Comparison of ENCODE assay signal across 18 cellular contexts in genomic region chrX:71632923-71633657, GRCh38. TPM values are rescaled to one million over a fixed set of nuclear protein-coding genes. Genes with fewer than 3 reads are reported as not detected.
A peak's percentile ranks its signal among the peaks of the same experiment; 100 is the strongest.
DNase-seq lines count a peak whose midpoint lies in the region; ATAC-seq, FAIRE-seq and TF ChIP-seq lines count a peak whose summit lies in the region.
"Had no signal": no experiment of that assay in that cellular context is flagged by ENCODE, and none has a peak within 500 bp of the region (broad histone marks: within the 10 kb centered on the region; RNA-seq: fewer than 3 reads in every experiment).

No MANE protein-coding gene starts in this region.

- no peaks in the 10 kb centered on the region for H3K36me3 Mint-ChIP-seq in natural killer cell treated with Interleukin-12 subunit alpha and Interleukin-12 subunit beta and Interleukin-15 and Interleukin-18, amount 100 ng/mL, for 72 hours
- H3K36me3 Mint-ChIP-seq in GM23338 (ENCODE audit: low read depth), result no peaks in the 10 kb centered on the region

- H3K27ac ChIP-seq in HepG2 (ENCODE audit: extremely low read length, insufficient read depth, low read length) (no peak overlapping the region), GM23338 (ENCODE audit: low read depth) (no peak overlapping the region)
- H3K27ac ChIP-seq: uterus had no signal

- BruUV-seq in HepG2 (replicated peaks; lab: Mats Ljungman, UMichigan), result no TSS peak

- DNase-seq in NCI-H2029 treated with DMSO at 0.1 percent for 48 hours (lab: John Stamatoyannopoulos, UW) (peak; percentile 64), HepG2 (ENCODE audit: low spot score) (no peak), GM23338 (ENCODE audit: low spot score) (no peak)
- DNase-seq in natural killer cell treated with Interleukin-12 subunit alpha and Interleukin-12 subunit beta and Interleukin-15 and Interleukin-18, amount 100 ng/mL, for 72 hours (ENCODE audit: low spot score), result no peak
- DNase-seq: dermis blood vessel endothelial cell, GF-D8, kidney glomerular epithelial cell, NCI-H446, uterus had no signal

- ATAC-seq in GM18520 (IDR thresholded peaks at IDR 0.05; ENCODE audit: unreplicated experiment) (peak; percentile 55), HG02678 (IDR thresholded peaks at IDR 0.05; ENCODE audit: unreplicated experiment) (peak; percentile 54), HepG2 (peak; percentile 41; the same call in 2 of the 3 replicates), HG03039 (IDR thresholded peaks at IDR 0.05; ENCODE audit: unreplicated experiment) (no peak), GM23338 (no peak), HG03095 (IDR thresholded peaks at IDR 0.05; ENCODE audit: unreplicated experiment) (no peak)
- no peak for ATAC-seq in natural killer cell treated with Interleukin-12 subunit alpha and Interleukin-12 subunit beta and Interleukin-15 and Interleukin-18, amount 100 ng/mL, for 72 hours

- no peaks in the 10 kb centered on the region for H3K9me2 ChIP-seq in GM23338 (ENCODE audit: insufficient read depth)

- peak overlapping the region; percentile 23; the same call in 1 of the 2 replicates for H3K4me2 ChIP-seq in HepG2 (ENCODE audit: low read depth, low read length)
- no peak overlapping the region for H3K4me2 ChIP-seq in GM23338

- peaks cover 0 to 5% of the 10 kb centered on the region in 2 donors for H3K27me3 Mint-ChIP-seq in natural killer cell treated with Interleukin-12 subunit alpha and Interleukin-12 subunit beta and Interleukin-15 and Interleukin-18, amount 100 ng/mL, for 72 hours
- H3K27me3 Mint-ChIP-seq in GM23338 (ENCODE audit: insufficient read depth, low read depth, poor library complexity), result peaks cover 2% of the 10 kb centered on the region

- no peaks in the 10 kb centered on the region for H3F3A ChIP-seq in GM23338 (replicated peaks; ENCODE audit: low read depth)

- peak; percentile 18 for FAIRE-seq in HepG2 (lab: Jason Lieb, UNC)
- FAIRE-seq: frontal cortex, TTC549 had no signal

- H3K4me1 Mint-ChIP-seq in natural killer cell treated with Interleukin-12 subunit alpha and Interleukin-12 subunit beta and Interleukin-15 and Interleukin-18, amount 100 ng/mL, for 72 hours (ENCODE audit: low read depth in 2 of 2), result no peaks in the 10 kb centered on the region
- no peaks in the 10 kb centered on the region for H3K4me1 Mint-ChIP-seq in GM23338
- H3K4me1 Mint-ChIP-seq: neural crest cell had no signal

- H2AFZ ChIP-seq in HepG2 (ENCODE audit: low read length), result no peak overlapping the region
- no peak overlapping the region for H2AFZ ChIP-seq in GM23338

- CTCF ChIA-PET in HepG2 (lab: Yijun Ruan, JAX; ENCODE audit: low intra/inter-chr PET ratio, low total read pairs), result no interaction called here

- H3K4me1 ChIP-seq in HepG2 (ENCODE audit: insufficient read depth, low read length) (peaks cover 43% of the 10 kb centered on the region), GM23338 (ENCODE audit: insufficient read depth) (no peaks in the 10 kb centered on the region)
- H3K4me1 ChIP-seq: uterus had no signal

- H3K4me3 Mint-ChIP-seq in natural killer cell treated with Interleukin-12 subunit alpha and Interleukin-12 subunit beta and Interleukin-15 and Interleukin-18, amount 100 ng/mL, for 72 hours, result no peak overlapping the region
- no peak overlapping the region for H3K4me3 Mint-ChIP-seq in GM23338
- H3K4me3 Mint-ChIP-seq: neural crest cell had no signal

- H3K27ac Mint-ChIP-seq in natural killer cell treated with Interleukin-12 subunit alpha and Interleukin-12 subunit beta and Interleukin-15 and Interleukin-18, amount 100 ng/mL, for 72 hours, result no peak overlapping the region
- H3K27ac Mint-ChIP-seq in GM23338, result no peak overlapping the region

- no peak for TF ChIP-seq RAD21 in HepG2 (CRISPR knock-in tag; IDR thresholded peaks at IDR 0.05)

- no peak for TF ChIP-seq EP300 in HepG2 (IDR thresholded peaks at IDR 0.05; ENCODE audit: low read depth in 2 of 2, low read length in 2 of 2)
- TF ChIP-seq EP300 in HepG2 (CRISPR knock-in tag; IDR thresholded peaks at IDR 0.05; ENCODE audit: borderline replicate concordance), result no peak

- no peaks in the 10 kb centered on the region for H3K9me3 ChIP-seq in HepG2 (ENCODE audit: low read length)
- H3K9me3 ChIP-seq: uterus had no signal

- no peak for TF ChIP-seq POLR2A in HepG2 (IDR thresholded peaks at IDR 0.05; ENCODE audit: insufficient read depth in 1 of 2, low read depth in 2 of 2, low read length in 2 of 2)

- no peaks in the 10 kb centered on the region for H4K20me1 ChIP-seq in HepG2 (ENCODE audit: insufficient read depth, low read length)
- no peaks in the 10 kb centered on the region for H4K20me1 ChIP-seq in GM23338 (replicated peaks; ENCODE audit: insufficient read depth)

- intact Hi-C loops in HepG2 (cut with micrococcal nuclease; ENCODE audit: unreplicated experiment), result loop anchor here (5.0 kb wide), 1 partner anchor 481 kb away; no protein-coding TSS in a partner anchor

- in situ Hi-C loops in HepG2 (cut with HindIII; ENCODE audit: extremely low pct_ligation_motif_present, low pct_unique_long_range_greater_than_20kb), result no loop called here

- no peaks in the 10 kb centered on the region for H3K27me3 ChIP-seq in HepG2 (ENCODE audit: control insufficient read depth in 1 of 2, insufficient read depth in 2 of 2, low read length in 2 of 2)
- no peaks in the 10 kb centered on the region for H3K27me3 ChIP-seq in GM23338 (ENCODE audit: insufficient read depth)
- H3K27me3 ChIP-seq: uterus had no signal

- H3K79me2 ChIP-seq in HepG2 (ENCODE audit: insufficient read depth, low read length) (no peaks in the 10 kb centered on the region), GM23338 (replicated peaks; ENCODE audit: insufficient read depth) (no peaks in the 10 kb centered on the region)

- TF ChIP-seq CTCF in HepG2 (CRISPR knock-in tag; IDR thresholded peaks at IDR 0.05) (no peak), GM23338 (conservative IDR thresholded peaks at IDR 0.05; ENCODE audit: low read depth in 2 of 2) (no peak)

- POLR2A ChIA-PET in HepG2 (lab: Yijun Ruan, JAX), result interaction anchor here (1.2 kb wide), 1 partner anchor 10 kb away, joined by 3 read pairs; no protein-coding TSS in a partner anchor

- H3K9me3 Mint-ChIP-seq in natural killer cell treated with Interleukin-12 subunit alpha and Interleukin-12 subunit beta and Interleukin-15 and Interleukin-18, amount 100 ng/mL, for 72 hours, result no peaks in the 10 kb centered on the region
- no peaks in the 10 kb centered on the region for H3K9me3 Mint-ChIP-seq in GM23338
- H3K9me3 Mint-ChIP-seq: neural crest cell had no signal

- H3K9ac ChIP-seq in HepG2 (ENCODE audit: insufficient read depth, low read depth, low read length), result no peak overlapping the region

- H3K4me3 ChIP-seq in HepG2 (replicated peaks in 1 of 3; ENCODE audit: insufficient read depth in 1 of 3, low read depth in 2 of 3, low read length in 3 of 3) (no peak overlapping the region), GM23338 (no peak overlapping the region)
- H3K4me3 ChIP-seq: uterus had no signal

- WGBS in HepG2 (ENCODE audit: low lambda C conversion rate), result 49% methylated on average over 10 of the region's 10 CpGs

- H3K36me3 ChIP-seq in HepG2 (replicated peaks in 1 of 2; ENCODE audit: control insufficient read depth in 1 of 2, insufficient read depth in 2 of 2, low read length in 2 of 2) (no peaks in the 10 kb centered on the region), GM23338 (ENCODE audit: insufficient read depth) (no peaks in the 10 kb centered on the region)
- H3K36me3 ChIP-seq: uterus had no signal

RNA-seq across cellular contexts. Expression of gene CXCR3, which starts 14.8 kb away (rescaled TPM):
- total RNA-seq in HepG2 (2016; rRNA removed; fragmentation: Illumina TruSeq; extraction: Trizol), result 0.17 and 0.18 TPM in 2 replicates
- 0.18 and 0.20 TPM in 2 replicates for total RNA-seq in HepG2 (2016; cell fraction: cytosol; rRNA removed; fragmentation: Illumina TruSeq; extraction: Trizol; ENCODE audit: low read depth)
- total RNA-seq in HepG2 (2016; cell fraction: insoluble cytoplasmic fraction; rRNA removed; fragmentation: Illumina TruSeq; extraction: Trizol), result 0.13 TPM in 1 of 2 replicates, not detected in the other
- total RNA-seq in HepG2 (2016; cell fraction: membrane; rRNA removed; fragmentation: Illumina TruSeq; extraction: Trizol), result 0.10 and 0.15 TPM in 2 replicates
- total RNA-seq in HepG2 (2016; cell fraction: nucleus; rRNA removed; fragmentation: Illumina TruSeq; extraction: Trizol), result 0.22 and 0.37 TPM in 2 replicates
- not detected in 2 replicates for polyA plus RNA-seq in HepG2 (2011; rRNA removed)
- not detected in 2 replicates for polyA plus RNA-seq in HepG2 (2011; cell fraction: cytosol; rRNA removed)
- 0.07 TPM in 1 of 2 replicates, not detected in the other for polyA plus RNA-seq in HepG2 (2011; cell fraction: nucleus; rRNA removed)
- not detected in 2 replicates for polyA plus RNA-seq in HepG2 (2012)
- polyA plus RNA-seq in HepG2 (2016; cell fraction: cytosol; fragmentation: Illumina TruSeq; extraction: Trizol; ENCODE audit: low read depth), result 0.08 and 0.09 TPM in 2 replicates
- 0.32 TPM in 1 of 2 replicates, not detected in the other for polyA plus RNA-seq in HepG2 (2016; cell fraction: insoluble cytoplasmic fraction; fragmentation: Illumina TruSeq; extraction: Trizol; ENCODE audit: low read depth)
- polyA plus RNA-seq in HepG2 (2016; cell fraction: membrane; fragmentation: Illumina TruSeq; extraction: Trizol; ENCODE audit: low read depth), result 0.15 and 0.27 TPM in 2 replicates
- polyA plus RNA-seq in HepG2 (2016; cell fraction: nucleus; fragmentation: Illumina TruSeq; extraction: Trizol; ENCODE audit: insufficient read depth, low read depth), result 0.28 and 0.29 TPM in 2 replicates
- polyA minus RNA-seq in HepG2 (2011; rRNA and poly(A)+ RNA removed; ENCODE audit: low replicate concordance), result 0.30 TPM in 1 of 2 replicates, not detected in the other
- not detected in 2 replicates for polyA minus RNA-seq in HepG2 (2011; cell fraction: cytosol; rRNA and poly(A)+ RNA removed)
- not detected in 2 replicates for polyA minus RNA-seq in HepG2 (2011; cell fraction: nucleus; rRNA and poly(A)+ RNA removed)
- total RNA-seq in natural killer cell treated with Interleukin-12 subunit alpha and Interleukin-12 subunit beta and Interleukin-15 and Interleukin-18, amount 100 ng/mL, for 72 hours, result 10 to 100 TPM in 1 of 2 donors, 1 to 10 TPM in 1; 2.7 to 14.8 TPM
- not detected in 2 replicates for total RNA-seq in GM23338 (2014; rRNA removed; shearing (Covaris generic))
- not detected in 2 replicates for polyA plus RNA-seq in GM23338 (2016; fragmentation: Nextera tagmentation; extraction: Ambion mirVana)
- total RNA-seq: dermis blood vessel endothelial cell, frontal cortex, neural crest cell, skeletal muscle tissue had no signal
- polyA plus RNA-seq: BJ had no signal

RNA-seq across cellular contexts. Expression of gene GCNA, which starts 54.9 kb away (rescaled TPM):
- total RNA-seq in HepG2 (2016; rRNA removed; fragmentation: Illumina TruSeq; extraction: Trizol), result 0.17 and 0.66 TPM in 2 replicates
- total RNA-seq in HepG2 (2016; cell fraction: cytosol; rRNA removed; fragmentation: Illumina TruSeq; extraction: Trizol; ENCODE audit: low read depth), result 0.35 and 0.51 TPM in 2 replicates
- total RNA-seq in HepG2 (2016; cell fraction: insoluble cytoplasmic fraction; rRNA removed; fragmentation: Illumina TruSeq; extraction: Trizol), result 0.27 and 0.32 TPM in 2 replicates
- 0.38 and 0.43 TPM in 2 replicates for total RNA-seq in HepG2 (2016; cell fraction: membrane; rRNA removed; fragmentation: Illumina TruSeq; extraction: Trizol)
- 0.62 and 0.69 TPM in 2 replicates for total RNA-seq in HepG2 (2016; cell fraction: nucleus; rRNA removed; fragmentation: Illumina TruSeq; extraction: Trizol)
- 0.38 and 0.44 TPM in 2 replicates for polyA plus RNA-seq in HepG2 (2011; rRNA removed)
- polyA plus RNA-seq in HepG2 (2011; cell fraction: cytosol; rRNA removed), result 0.09 and 0.12 TPM in 2 replicates
- polyA plus RNA-seq in HepG2 (2011; cell fraction: nucleus; rRNA removed), result 1.7 and 2.0 TPM in 2 replicates
- 0.27 and 0.55 TPM in 2 replicates for polyA plus RNA-seq in HepG2 (2012)
- polyA plus RNA-seq in HepG2 (2016; cell fraction: cytosol; fragmentation: Illumina TruSeq; extraction: Trizol; ENCODE audit: low read depth), result 0.05 and 0.11 TPM in 2 replicates
- polyA plus RNA-seq in HepG2 (2016; cell fraction: insoluble cytoplasmic fraction; fragmentation: Illumina TruSeq; extraction: Trizol; ENCODE audit: low read depth), result 0.17 and 0.27 TPM in 2 replicates
- 0.17 and 0.20 TPM in 2 replicates for polyA plus RNA-seq in HepG2 (2016; cell fraction: membrane; fragmentation: Illumina TruSeq; extraction: Trizol; ENCODE audit: low read depth)
- 1.8 and 2.4 TPM in 2 replicates for polyA plus RNA-seq in HepG2 (2016; cell fraction: nucleus; fragmentation: Illumina TruSeq; extraction: Trizol; ENCODE audit: insufficient read depth, low read depth)
- polyA minus RNA-seq in HepG2 (2011; rRNA and poly(A)+ RNA removed; ENCODE audit: low replicate concordance), result 0.48 and 0.96 TPM in 2 replicates
- not detected in 2 replicates for polyA minus RNA-seq in HepG2 (2011; cell fraction: cytosol; rRNA and poly(A)+ RNA removed)
- 0.77 and 1.1 TPM in 2 replicates for polyA minus RNA-seq in HepG2 (2011; cell fraction: nucleus; rRNA and poly(A)+ RNA removed)
- 1 to 10 TPM; 5.5 to 6.1 TPM for total RNA-seq in natural killer cell treated with Interleukin-12 subunit alpha and Interleukin-12 subunit beta and Interleukin-15 and Interleukin-18, amount 100 ng/mL, for 72 hours
- total RNA-seq in GM23338 (2014; rRNA removed; shearing (Covaris generic)), result 1.5 and 2.7 TPM in 2 replicates
- polyA plus RNA-seq in GM23338 (2016; fragmentation: Nextera tagmentation; extraction: Ambion mirVana), result 0.63 and 1.2 TPM in 2 replicates

Comparison
In these comparisons a context has a peak if more than half of its experiments do, and no peak if none do; other contexts are left out.
1. ATAC-seq: peak in GM18520 (single experiment), HG02678 (single experiment) and HepG2 (single experiment); none in HG03039 (single experiment), natural killer cell treated with Interleukin-12 subunit alpha and Interleukin-12 subunit beta and Interleukin-15 and Interleukin-18, amount 100 ng/mL, for 72 hours (0 of 2), GM23338 (single experiment) and HG03095 (single experiment).